Comparison of ENCODE assay signal across 13 cellular contexts in genomic region chr5:31408814-31409213, GRCh38.
DNase-seq lines count a peak whose midpoint lies in the region; ATAC-seq, FAIRE-seq and TF ChIP-seq lines count a peak whose summit lies in the region.
"Had no signal": no experiment of that assay in that cellular context is flagged by ENCODE, and none has a peak within 500 bp of the region (broad histone marks: within the 10 kb centered on the region; RNA-seq: fewer than 3 reads in every experiment).

No MANE protein-coding gene starts in this region.

- H2BK15ac ChIP-seq in IMR-90 (ENCODE audit: low read depth, low read length): no peak overlapping the region

- peak overlapping the region; percentile 35; the same call in 1 of the 2 replicates for H2BK20ac ChIP-seq in IMR-90 (ENCODE audit: low read depth, low read length)

- H3K4me1 ChIP-seq in IMR-90 (ENCODE audit: control insufficient read depth, insufficient read depth, low read length) (peaks cover 12% of the 10 kb centered on the region; the same call in 1 of the 2 replicates), lung (ENCODE audit: control insufficient read depth in 2 of 2, insufficient read depth in 2 of 2, low read length in 2 of 2) (no peaks in the 10 kb centered on the region), suprapubic skin (peaks cover 14% of the 10 kb centered on the region)

- no peak for TF ChIP-seq EP300 in suprapubic skin (IDR thresholded peaks at IDR 0.05)

- TF ChIP-seq RAD21 in IMR-90 (IDR thresholded peaks at IDR 0.05; ENCODE audit: low read length): no peak

- CTCF ChIA-PET in IMR-90 (lab: Yijun Ruan, JAX): interaction anchor here (1.4 kb wide), 1 partner anchor 129 kb away, joined by 4 read pairs; no protein-coding TSS in a partner anchor

- peak overlapping the region; percentile 23; the same call in 1 of the 2 replicates for H3K4ac ChIP-seq in IMR-90 (ENCODE audit: low read depth, low read length)

- in situ Hi-C loops in IMR-90 (cut with MboI; ENCODE audit: low sequenced_read_pairs): no loop called here

- peaks cover 4 to 15% of the 10 kb centered on the region in 2 experiments; a peak in 3 of 4 replicates for H3K79me1 ChIP-seq in IMR-90 (ENCODE audit: low read depth in 1 of 2, low read length in 2 of 2)

- H3K18ac ChIP-seq in IMR-90 (ENCODE audit: low read depth, low read length): peak overlapping the region; percentile 34; the same call in 1 of the 2 replicates

- POLR2A ChIA-PET in IMR-90 (lab: Charles Lee; ENCODE audit: unreplicated experiment): no interaction called here

- H4K20me1 ChIP-seq in IMR-90 (ENCODE audit: insufficient read depth, low read length): no peaks in the 10 kb centered on the region

- dilution Hi-C loops in IMR-90 (cut with HindIII; ENCODE audit: low sequenced_read_pairs, unreplicated experiment): no loop called here

- peak overlapping the region; percentile 28; the same call in 1 of the 2 replicates for H3K56ac ChIP-seq in IMR-90 (ENCODE audit: extremely low read depth, insufficient read depth, low read length)

- peaks cover 22% of the 10 kb centered on the region for H3K36me3 ChIP-seq in IMR-90 (ENCODE audit: control insufficient read depth, insufficient read depth, low read length)
- peaks cover 20 to 22% of the 10 kb centered on the region in 2 donors for H3K36me3 ChIP-seq in lung (ENCODE audit: control insufficient read depth in 2 of 2, insufficient read depth in 2 of 2, low read length in 2 of 2)
- H3K36me3 ChIP-seq in suprapubic skin: peaks cover 48% of the 10 kb centered on the region

- peak overlapping the region; percentile 16 for H2BK120ac ChIP-seq in IMR-90 (ENCODE audit: low read depth, low read length)

- intact Hi-C loops in IMR-90 (cut with micrococcal nuclease): no loop called here

- no TSS peak for BruUV-seq in IMR-90 (replicated peaks; lab: Mats Ljungman, UMichigan)

- H4K8ac ChIP-seq in IMR-90 (ENCODE audit: low read depth in 2 of 2, low read length in 2 of 2): peak overlapping the region in 1 of 2 experiments; percentile 3; a peak in 1 of 4 replicates

- H4K5ac ChIP-seq in IMR-90 (ENCODE audit: low read depth, low read length): no peak overlapping the region

- H3K14ac ChIP-seq in IMR-90 (replicated peaks; ENCODE audit: low read depth, low read length): no peak overlapping the region

- H2AK9ac ChIP-seq in IMR-90 (replicated peaks; ENCODE audit: low read depth, low read length, poor library complexity): no peak overlapping the region

- H3K9me3 ChIP-seq in IMR-90 (ENCODE audit: control insufficient read depth, insufficient read depth, low read length) (no peaks in the 10 kb centered on the region), lung (ENCODE audit: control insufficient read depth in 2 of 2, insufficient read depth in 1 of 2, low read length in 1 of 2) (no peaks in the 10 kb centered on the region), suprapubic skin (no peaks in the 10 kb centered on the region)
- H3K9me3 ChIP-seq: neutrophil had no signal

- TF ChIP-seq POLR2A in IMR-90 (IDR thresholded peaks at IDR 0.05; ENCODE audit: low read depth, low read length) (no peak), suprapubic skin (IDR thresholded peaks at IDR 0.05) (no peak)

- no peak overlapping the region for H2AFZ ChIP-seq in IMR-90 (replicated peaks; ENCODE audit: low read length, poor library complexity)

- H2AK5ac ChIP-seq in IMR-90 (ENCODE audit: low read depth, low read length): no peak overlapping the region

- H3K27ac ChIP-seq in IMR-90 (ENCODE audit: insufficient read depth, low read length) (peak overlapping the region; percentile 25; the same call in 1 of the 2 replicates), lung (ENCODE audit: low read depth in 1 of 2, low read length in 1 of 2) (no peak overlapping the region), suprapubic skin (no peak overlapping the region), coronary artery (no peak overlapping the region)
- H3K27ac ChIP-seq: neutrophil had no signal

- peak; percentile 78 for ATAC-seq in IMR-90 (ENCODE audit: low read depth)
- peak; percentile 19 for ATAC-seq in lung (ENCODE audit: insufficient read depth, low FRiP score)
- ATAC-seq: effector memory CD8-positive, alpha-beta T cell had no signal

- FAIRE-seq in GM19239 (lab: Jason Lieb, UNC): no peak
- FAIRE-seq: kidney had no signal

- TF ChIP-seq CTCF in AG10803 (conservative IDR thresholded peaks at IDR 0.05; ENCODE audit: low read length) (no peak), IMR-90 (conservative IDR thresholded peaks at IDR 0.05; ENCODE audit: low read depth, low read length) (no peak), epithelial cell of esophagus (IDR thresholded peaks at IDR 0.05; ENCODE audit: insufficient read depth, low read depth, low read length, missing control alignments) (no peak), lung (IDR thresholded peaks at IDR 0.05; ENCODE audit: control extremely low read depth, extremely low read depth) (no peak), suprapubic skin (IDR thresholded peaks at IDR 0.05) (no peak), coronary artery (IDR thresholded peaks at IDR 0.05) (no peak)

- peak overlapping the region; percentile 3; the same call in 1 of the 2 replicates for H3K23ac ChIP-seq in IMR-90 (ENCODE audit: low read depth, low read length)

- no peaks in the 10 kb centered on the region; the same call in 1 of the 2 replicates for H3K9me1 ChIP-seq in IMR-90 (ENCODE audit: insufficient read depth, low read length)

- peak overlapping the region; percentile 22; the same call in 1 of the 2 replicates for H3K4me2 ChIP-seq in IMR-90 (ENCODE audit: low read depth, low read length)

- H3K9ac ChIP-seq in IMR-90 (ENCODE audit: low read depth, low read length): no peak overlapping the region

- no peak overlapping the region; the same call in 1 of the 2 replicates for H4K91ac ChIP-seq in IMR-90 (ENCODE audit: insufficient read depth, low read depth, low read length)

- H2BK5ac ChIP-seq in IMR-90 (ENCODE audit: low read depth, low read length, poor library complexity, severe bottlenecking): peak overlapping the region; percentile 89

- DNase-seq in AG10803 (ENCODE audit: low read depth) (peak; percentile 78), IMR-90 (peak; percentile 74), epithelial cell of esophagus (ENCODE audit: low read depth) (peak; percentile 97), lung (ENCODE audit: low spot score) (no peak), UCSD-AML1 (lab: John Stamatoyannopoulos, UW; ENCODE audit: unreplicated experiment) (no peak), suprapubic skin (ENCODE audit: low spot score in 2 of 2) (no peak), coronary artery (ENCODE audit: low spot score) (no peak), GM19239 (ENCODE audit: insufficient read length, low spot score) (no peak)
- DNase-seq: effector memory CD8-positive, alpha-beta T cell; kidney; NCI-H1694; stimulated activated CD4-positive, alpha-beta T cell treated with anti-CD3 and anti-CD28 coated beads, Interleukin-4, amount 100 ng/mL, for 1 hour had no signal

- H3K4me3 ChIP-seq in AG10803 (ENCODE audit: low read length) (no peak overlapping the region), IMR-90 (ENCODE audit: insufficient read depth, low read depth, low read length) (no peak overlapping the region), epithelial cell of esophagus (ENCODE audit: low read length) (no peak overlapping the region), lung (no peak overlapping the region), suprapubic skin (no peak overlapping the region), coronary artery (no peak overlapping the region)

- H3K27me3 ChIP-seq in IMR-90 (ENCODE audit: control insufficient read depth, insufficient read depth, low read length) (no peaks in the 10 kb centered on the region), lung (ENCODE audit: control insufficient read depth, insufficient read depth) (no peaks in the 10 kb centered on the region), suprapubic skin (no peaks in the 10 kb centered on the region)
- H3K27me3 ChIP-seq: neutrophil had no signal

TF ChIP-seq in IMR-90, 13 proteins besides CTCF, POLR2A, EP300 and RAD21:
- TF ChIP-seq MXI1 (IDR thresholded peaks at IDR 0.05; ENCODE audit: borderline replicate concordance, low read depth, low read length): no peak
- TF ChIP-seq BHLHE40 (IDR thresholded peaks at IDR 0.05; ENCODE audit: low read depth, low read length): peak; percentile 37; the same call in 1 of the 2 replicates

Comparison
In these comparisons a context has a peak if more than half of its experiments do, and no peak if none do; other contexts are left out.
1. DNase-seq: peak in AG10803 (single experiment), IMR-90 (single experiment) and epithelial cell of esophagus (single experiment); none in lung (single experiment), UCSD-AML1 (single experiment), suprapubic skin (0 of 2), coronary artery (single experiment) and GM19239 (single experiment).